Comparison of ENCODE assay signal across 12 cellular contexts in the genomic region with DNA sequence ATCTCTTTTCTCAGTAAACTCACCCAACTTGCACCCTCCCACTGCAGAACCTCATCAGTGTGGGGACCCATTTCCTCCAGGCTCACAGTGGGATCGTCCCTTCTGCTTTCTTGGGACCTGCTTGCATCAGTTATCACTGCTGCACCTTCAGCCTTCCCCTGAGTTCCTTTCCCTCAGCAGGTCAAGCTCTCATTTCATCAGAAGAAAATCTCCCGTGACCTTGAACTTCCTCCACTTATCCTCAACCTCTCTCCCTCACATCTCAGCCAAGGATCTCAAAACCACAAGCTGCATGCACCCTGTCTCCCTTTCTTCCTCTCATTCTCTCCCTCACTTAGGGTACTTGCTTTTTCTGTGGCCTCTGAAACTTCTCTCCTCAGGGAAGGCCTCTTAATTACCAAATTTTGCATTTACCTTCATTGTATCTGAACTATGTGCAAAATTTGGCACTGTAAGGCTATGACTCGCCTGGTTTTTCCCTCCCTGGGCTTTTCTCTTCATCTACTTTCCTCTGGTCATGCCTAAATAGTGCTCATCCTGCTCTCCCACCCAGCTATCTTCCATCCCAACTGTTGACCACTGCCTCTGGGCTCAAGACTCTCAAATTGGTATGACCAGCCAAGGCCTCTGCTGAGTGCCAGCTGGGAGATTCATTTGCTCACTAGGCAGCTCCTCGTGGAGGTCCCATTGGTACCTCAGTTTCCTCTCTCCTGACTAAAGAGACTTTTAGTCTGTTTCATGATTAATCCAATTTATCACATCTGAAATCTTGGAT. TPM values are rescaled to one million over a fixed set of nuclear protein-coding genes. Genes with fewer than 3 reads are reported as not detected.
DNase-seq lines count a peak whose midpoint lies in the region; ATAC-seq, FAIRE-seq and TF ChIP-seq lines count a peak whose summit lies in the region.
"Had no signal": no experiment of that assay in that cellular context is flagged by ENCODE, and none has a peak within 500 bp of the region (broad histone marks: within the 10 kb centered on the region; RNA-seq: fewer than 3 reads in every experiment).

No MANE protein-coding gene starts in this region.

- H3K36me3 Mint-ChIP-seq in activated T-cell treated with anti-CD3 and anti-CD28 coated beads, Interleukin-2, amount 50 U/mL, for 72 hours (ENCODE audit: insufficient read depth in 2 of 2), result peaks cover 7 to 8% of the 10 kb centered on the region in 2 donors
- H3K36me3 Mint-ChIP-seq in glutamatergic neuron (ENCODE audit: unreplicated experiment), result peaks cover 4% of the 10 kb centered on the region

- H3K36me3 ChIP-seq in ACC112 (ENCODE audit: insufficient read depth, low read length), result no peaks in the 10 kb centered on the region

- H3K9me3 Mint-ChIP-seq in activated T-cell treated with anti-CD3 and anti-CD28 coated beads, Interleukin-2, amount 50 U/mL, for 72 hours, result no peaks in the 10 kb centered on the region
- H3K9me3 Mint-ChIP-seq in glutamatergic neuron (ENCODE audit: unreplicated experiment), result peaks cover 8% of the 10 kb centered on the region

- H3K27me3 Mint-ChIP-seq in activated T-cell treated with anti-CD3 and anti-CD28 coated beads, Interleukin-2, amount 50 U/mL, for 72 hours (ENCODE audit: low read depth), result no peaks in the 10 kb centered on the region
- peaks cover 12% of the 10 kb centered on the region for H3K27me3 Mint-ChIP-seq in glutamatergic neuron (ENCODE audit: unreplicated experiment)

- no peaks in the 10 kb centered on the region for H3K27me3 ChIP-seq in ACC112 (ENCODE audit: insufficient read depth, low read length)

- H3K4me3 Mint-ChIP-seq in activated T-cell treated with anti-CD3 and anti-CD28 coated beads, Interleukin-2, amount 50 U/mL, for 72 hours, result peak overlapping the region; percentile 56 to 96
- H3K4me3 Mint-ChIP-seq in glutamatergic neuron (ENCODE audit: unreplicated experiment), result peak overlapping the region; percentile 3

- H3K4me1 ChIP-seq in ACC112 (ENCODE audit: control insufficient read depth, insufficient read depth, low read length, unreplicated experiment), result peaks cover 29% of the 10 kb centered on the region

- no peak for ATAC-seq in activated T-cell treated with anti-CD3 and anti-CD28 coated beads, Interleukin-2, amount 50 U/mL, for 72 hours (replicated peaks in 1 of 2)
- ATAC-seq in GM21576 (IDR thresholded peaks at IDR 0.05; ENCODE audit: unreplicated experiment), result no peak

- peaks cover 53% of the 10 kb centered on the region for H3K4me1 Mint-ChIP-seq in activated T-cell treated with anti-CD3 and anti-CD28 coated beads, Interleukin-2, amount 50 U/mL, for 72 hours (ENCODE audit: low read depth)
- H3K4me1 Mint-ChIP-seq in glutamatergic neuron (ENCODE audit: low read depth, unreplicated experiment), result peaks cover 6% of the 10 kb centered on the region

- no peak overlapping the region for H2AFZ ChIP-seq in ACC112 (ENCODE audit: low read length, unreplicated experiment)

- FAIRE-seq in GM12891 (lab: Jason Lieb, UNC) (no peak), GM19239 (lab: Jason Lieb, UNC) (no peak)
- FAIRE-seq: H54 had no signal

- peak overlapping the region; percentile 38; the same call in 1 of the 2 replicates for H3K27ac ChIP-seq in ACC112 (ENCODE audit: low read depth, low read length)
- H3K27ac ChIP-seq: epithelial cell of prostate had no signal

- DNase-seq in GM12891 (ENCODE audit: insufficient read length, low spot score), result no peak
- DNase-seq in activated T-cell treated with anti-CD3 and anti-CD28 coated beads, Interleukin-2, amount 50 U/mL, for 72 hours, result no peak
- DNase-seq in glutamatergic neuron, result no peak
- no peak for DNase-seq in stimulated activated CD4-positive, alpha-beta T cell treated with anti-CD3 and anti-CD28 coated beads, Interleukin-1b, Interleukin-23, amount 100 ng/mL, for 48 hours
- no peak for DNase-seq in RPMI8226
- DNase-seq in GM19239 (ENCODE audit: insufficient read length, low spot score), result no peak
- DNase-seq: NCI-H1694 treated with DMSO at 0.1 percent for 48 hours, NCI-H774 had no signal

- no peak overlapping the region for H3K4me3 ChIP-seq in ACC112 (ENCODE audit: low read depth, low read length)

- peak overlapping the region; percentile 71 for H3K27ac Mint-ChIP-seq in activated T-cell treated with anti-CD3 and anti-CD28 coated beads, Interleukin-2, amount 50 U/mL, for 72 hours
- peak overlapping the region; percentile 23 for H3K27ac Mint-ChIP-seq in glutamatergic neuron (ENCODE audit: unreplicated experiment)

- no peak for TF ChIP-seq CTCF in glutamatergic neuron (IDR thresholded peaks at IDR 0.05; ENCODE audit: partially characterized antibody, unreplicated experiment)

- H3K79me2 ChIP-seq in ACC112 (ENCODE audit: control insufficient read depth, insufficient read depth, low read length, unreplicated experiment), result peaks cover 50% of the 10 kb centered on the region

- TF ChIP-seq POLR2A in GM12891 (IDR thresholded peaks at IDR 0.05; ENCODE audit: low read depth, low read length), result no peak; the same call in 1 of the 2 replicates

TF ChIP-seq in GM12891, 5 proteins besides CTCF, POLR2A, EP300 and RAD21:
- TF ChIP-seq POLR2AphosphoS5 (IDR thresholded peaks at IDR 0.05; ENCODE audit: low read depth, low read length) (peak; percentile 53; the same call in 1 of the 2 replicates), PAX5 (IDR thresholded peaks at IDR 0.05; ENCODE audit: insufficient read depth, low read length, severe bottlenecking) (no peak)

RNA-seq across cellular contexts. Expression of a gene that starts 2.7 kb away (rescaled TPM):
- 14.1 TPM for polyA plus RNA-seq in GM12891 (2012; ENCODE audit: low read depth, missing spikeins)
- total RNA-seq in activated T-cell treated with anti-CD3 and anti-CD28 coated beads, Interleukin-2, amount 50 U/mL, for 72 hours, result 10 to 100 TPM; 27.2 to 29.6 TPM
- total RNA-seq in glutamatergic neuron (ENCODE audit: unreplicated experiment), result 30.6 TPM

RNA-seq across cellular contexts. Expression of a gene that starts 16.4 kb away (rescaled TPM):
- 4.7 TPM for polyA plus RNA-seq in GM12891 (2012; ENCODE audit: low read depth, missing spikeins)
- total RNA-seq in activated T-cell treated with anti-CD3 and anti-CD28 coated beads, Interleukin-2, amount 50 U/mL, for 72 hours, result 10 to 100 TPM; 13.4 to 18.3 TPM
- total RNA-seq in glutamatergic neuron (ENCODE audit: unreplicated experiment), result 67.1 TPM
